Comparison of ENCODE assay signal across 8 cellular contexts in genomic region chr1:55140546-55140983, GRCh38.
DNase-seq lines count a peak whose midpoint lies in the region; ATAC-seq, FAIRE-seq and TF ChIP-seq lines count a peak whose summit lies in the region.

No MANE protein-coding gene starts in this region.

- no peaks in the 10 kb centered on the region for H3K9me3 ChIP-seq in A673 (ENCODE audit: low read depth, low read length, poor library complexity, severe bottlenecking)

- BruUV-seq in A673 (replicated peaks; lab: Mats Ljungman, UMichigan) = no TSS peak

- peak; percentile 87 for TF ChIP-seq CTCF in A673 (conservative IDR thresholded peaks at IDR 0.05; ENCODE audit: low read depth, low read length)
- peak; percentile 90 for TF ChIP-seq CTCF in VCaP (conservative IDR thresholded peaks at IDR 0.05)

- H3K27me3 ChIP-seq in A673 (replicated peaks; ENCODE audit: insufficient read depth, low read depth, low read length, poor library complexity) = no peaks in the 10 kb centered on the region

- DNase-seq in A673 (ENCODE audit: low spot score) = peak; percentile 89
- peak; percentile 18 for DNase-seq in GM18507 (ENCODE audit: extremely low spot score, insufficient read length, low read depth)
- peak; percentile 52 for DNase-seq in NCI-H2196 treated with DMSO at 0.1 percent for 48 hours (lab: John Stamatoyannopoulos, UW; ENCODE audit: unreplicated experiment)
- peak; percentile 61 for DNase-seq in central memory CD4-positive, alpha-beta T cell
- DNase-seq in kidney glomerular epithelial cell (lab: John Stamatoyannopoulos, UW) = peak; percentile 73
- DNase-seq in stimulated activated CD4-positive, alpha-beta T cell treated with anti-CD3 and anti-CD28 coated beads, Interleukin-2, amount 100 ng/mL, for 48 hours = peak; percentile 59 to 64

- peaks cover 83% of the 10 kb centered on the region for H3K36me3 ChIP-seq in A673 (ENCODE audit: insufficient read depth, low read length, poor library complexity, severe bottlenecking)

- CTCF ChIA-PET in A673 (lab: Charles Lee) = no interaction called here

- peak; percentile 77 for ATAC-seq in HG03103 (IDR thresholded peaks at IDR 0.05; ENCODE audit: low read depth, unreplicated experiment)

- FAIRE-seq in GM18507 (lab: Jason Lieb, UNC) = peak; percentile 90

- POLR2A ChIA-PET in A673 (lab: Charles Lee; ENCODE audit: low non-redundant PET) = no interaction called here

- H3K27ac ChIP-seq in A673 (ENCODE audit: low read depth, low read length, poor library complexity, severe bottlenecking) (no peak overlapping the region), VCaP (no peak overlapping the region)

- intact Hi-C loops in A673 (cut with micrococcal nuclease; ENCODE audit: unreplicated experiment) = loop anchor here (1.0 kb wide), 1 partner anchor 137 kb away; no protein-coding TSS in a partner anchor

- H3K4me3 ChIP-seq in A673 (ENCODE audit: low read depth, low read length, poor library complexity, severe bottlenecking) = no peak overlapping the region

- H3K4me1 ChIP-seq in A673 (ENCODE audit: insufficient read depth, low read length, poor library complexity, severe bottlenecking) = no peaks in the 10 kb centered on the region

Comparison
In these comparisons a context has a peak if more than half of its experiments do, and no peak if none do; other contexts are left out.
1. DNase-seq: peak in every context shown above with its lines; median percentile 89 in A673; 73 in kidney glomerular epithelial cell; 62 in stimulated activated CD4-positive, alpha-beta T cell treated with anti-CD3 and anti-CD28 coated beads, Interleukin-2, amount 100 ng/mL, for 48 hours; 61 in central memory CD4-positive, alpha-beta T cell; 52 in NCI-H2196 treated with DMSO at 0.1 percent for 48 hours; 18 in GM18507.